18 cellular contexts compared by ENCODE assay signal in genomic region chr15:29309139-29309538, GRCh38. TPM values are rescaled to one million over a fixed set of nuclear protein-coding genes. Genes with fewer than 3 reads are reported as not detected.
DNase-seq lines count a peak whose midpoint lies in the region; ATAC-seq lines count a peak whose summit lies in the region.
"Had no signal": no experiment of that assay in that cellular context is flagged by ENCODE, and none has a peak within 500 bp of the region (broad histone marks: within the 10 kb centered on the region; RNA-seq: fewer than 3 reads in every experiment).

No MANE protein-coding gene starts in this region.

- in situ Hi-C loops in G401 (cut with HindIII; ENCODE audit: low sequenced_read_pairs), result no loop called here

- H3K9me3 ChIP-seq in MG63, result no peaks in the 10 kb centered on the region
- H3K9me3 ChIP-seq: left lung had no signal

- no peak overlapping the region for H3K4me3 ChIP-seq in MG63
- H3K4me3 ChIP-seq: left lung, PC-9, smooth muscle cell had no signal

- no peaks in the 10 kb centered on the region; the same call in 1 of the 2 replicates for H3K27me3 ChIP-seq in MG63
- H3K27me3 ChIP-seq: left lung had no signal

- ATAC-seq in GM18502 (IDR thresholded peaks at IDR 0.05; ENCODE audit: poor library complexity, unreplicated experiment), result peak; percentile 68
- ATAC-seq in GM21360 (IDR thresholded peaks at IDR 0.05; ENCODE audit: unreplicated experiment), result peak; percentile 44
- ATAC-seq in HG02938 (IDR thresholded peaks at IDR 0.05; ENCODE audit: unreplicated experiment), result peak; percentile 65
- ATAC-seq in GM19023 (IDR thresholded peaks at IDR 0.05; ENCODE audit: unreplicated experiment), result no peak
- ATAC-seq: left lung; stimulated activated naive CD8-positive, alpha-beta T cell treated with anti-CD3 and anti-CD28 coated beads, Interleukin-15, amount 100 ng/mL, for 72 hours had no signal

- no peaks in the 10 kb centered on the region for H3K36me3 ChIP-seq in MG63
- H3K36me3 ChIP-seq: left lung had no signal

- DNase-seq in NAMALWA (ENCODE audit: low spot score), result peak; percentile 20
- no peak for DNase-seq in MG63
- DNase-seq in G401 (ENCODE audit: low spot score), result no peak
- no peak for DNase-seq in NCI-H1694 (lab: John Stamatoyannopoulos, UW)
- DNase-seq: activated CD4-positive, alpha-beta memory T cell treated with anti-CD3 and anti-CD28 coated beads for 36 hours; Calu3; caudate nucleus; Karpas-422; left lung; NCI-H187 treated with DMSO at 0.1 percent for 48 hours; NCI-H510A treated with DMSO at 0.1 percent for 48 hours; PC-9; stimulated activated naive CD8-positive, alpha-beta T cell treated with anti-CD3 and anti-CD28 coated beads, Interleukin-15, amount 100 ng/mL, for 72 hours had no signal

RNA-seq across cellular contexts. Expression of gene NSMCE3, which starts 39.5 kb away (rescaled TPM):
- 5.6 and 9.0 TPM in 2 replicates for total RNA-seq in MG63 (2014; rRNA removed; shearing (Covaris generic); ENCODE audit: low replicate concordance)
- 10.0 and 15.1 TPM in 2 replicates for total RNA-seq in G401 (2014; rRNA removed; shearing (Covaris generic))
